ENCODE assay signal across 18 cellular contexts in the genomic region with DNA sequence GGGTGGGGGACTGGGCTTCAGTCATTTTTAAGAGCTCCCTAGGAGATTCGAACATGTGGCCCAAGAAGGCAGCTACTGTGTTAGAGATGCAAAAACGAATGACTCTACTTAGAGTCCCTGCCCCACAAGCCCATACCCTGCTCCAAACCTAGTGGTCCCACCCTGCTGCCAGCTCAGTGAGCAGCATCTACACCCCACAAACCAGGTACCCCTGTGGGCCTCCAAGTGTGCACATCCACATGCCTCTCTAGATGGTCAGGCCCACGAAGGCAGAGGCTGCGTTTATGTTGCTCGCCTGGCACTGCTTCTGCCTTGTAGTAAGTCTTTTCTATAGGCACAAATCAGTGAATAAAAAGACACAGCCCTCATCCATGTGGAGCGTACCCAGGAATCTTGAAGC.
DNase-seq lines count a peak whose midpoint lies in the region; TF ChIP-seq lines count a peak whose summit lies in the region.
"Had no signal": no experiment of that assay in that cellular context is flagged by ENCODE, and none has a peak within 500 bp of the region (broad histone marks: within the 10 kb centered on the region; RNA-seq: fewer than 3 reads in every experiment).

No MANE protein-coding gene starts in this region.

- H3K27me3 ChIP-seq in MM.1S (replicated peaks; ENCODE audit: insufficient read depth, low read length) = no peaks in the 10 kb centered on the region
- H3K27me3 ChIP-seq: BLaER1 had no signal

- DNase-seq in coronary artery (ENCODE audit: low spot score) (peak; percentile 33), islet precursor cell (peak; percentile 40), dedifferentiated amniotic fluid mesenchymal stem cell (ENCODE audit: extremely low spot score) (no peak), GM20000 (ENCODE audit: low spot score) (no peak), MM.1S (no peak)
- DNase-seq: Caco-2; CD4-positive, CD25-positive, alpha-beta regulatory T cell; CD8-positive, alpha-beta T cell; DMS153; DND-41; GOT3; HFFc6 had no signal

- no peaks in the 10 kb centered on the region for H3K36me3 ChIP-seq in MM.1S (replicated peaks; ENCODE audit: insufficient read depth, low read length)
- H3K36me3 ChIP-seq: BLaER1, HAP-1 had no signal

- no peak overlapping the region for H2AFZ ChIP-seq in MM.1S (ENCODE audit: low read length)

- H3K9ac ChIP-seq in MM.1S (ENCODE audit: low read length) = no peak overlapping the region
- H3K9ac ChIP-seq: BLaER1 had no signal

- no peaks in the 10 kb centered on the region for H3F3A ChIP-seq in MM.1S (ENCODE audit: insufficient read depth, low read length)

- H4K20me1 ChIP-seq in MM.1S (ENCODE audit: insufficient read depth, low read length) = no peaks in the 10 kb centered on the region
- H4K20me1 ChIP-seq: BLaER1 had no signal

- no peaks in the 10 kb centered on the region for H3K4me1 ChIP-seq in MM.1S (ENCODE audit: low read length)
- H3K4me1 ChIP-seq: Caco-2, HAP-1 had no signal

- H3K79me2 ChIP-seq in MM.1S (ENCODE audit: low read length) = no peaks in the 10 kb centered on the region

- H3K27ac ChIP-seq in angular gyrus (ENCODE audit: low read depth, low read length) (peak overlapping the region; percentile 67), coronary artery (no peak overlapping the region), temporal lobe (ENCODE audit: low read depth, low read length) (peak overlapping the region; percentile 73), MM.1S (ENCODE audit: low read length) (no peak overlapping the region)
- H3K27ac ChIP-seq: 22Rv1, BLaER1, C4-2B had no signal

- H3K4me3 ChIP-seq in coronary artery = no peak overlapping the region
- H3K4me3 ChIP-seq in MM.1S (ENCODE audit: low read length) = no peak overlapping the region
- H3K4me3 ChIP-seq: BLaER1, HAP-1 had no signal

- TF ChIP-seq CTCF in coronary artery (IDR thresholded peaks at IDR 0.05) (no peak), GM20000 (IDR thresholded peaks at IDR 0.05; ENCODE audit: extremely low read depth, missing control alignments) (no peak), MM.1S (IDR thresholded peaks at IDR 0.05; ENCODE audit: low read length) (no peak)

- no peaks in the 10 kb centered on the region for H3K9me2 ChIP-seq in MM.1S (replicated peaks; ENCODE audit: insufficient read depth, low read length)

- H3K4me2 ChIP-seq in MM.1S (ENCODE audit: low read depth, low read length) = no peak overlapping the region

- no peaks in the 10 kb centered on the region for H3K9me3 ChIP-seq in MM.1S (replicated peaks; ENCODE audit: insufficient read depth, low read length)
- H3K9me3 ChIP-seq: BLaER1, Caco-2, HAP-1 had no signal

Comparison
In these comparisons a context has a peak if more than half of its experiments do, and no peak if none do; other contexts are left out.
1. H3K27ac ChIP-seq: peak in angular gyrus (single experiment) and temporal lobe (single experiment); none in coronary artery (0 of 2) and MM.1S (single experiment).
2. DNase-seq: peak in coronary artery (single experiment) and islet precursor cell (single experiment); none in dedifferentiated amniotic fluid mesenchymal stem cell (single experiment), GM20000 (single experiment) and MM.1S (single experiment).